In the genomic region with DNA sequence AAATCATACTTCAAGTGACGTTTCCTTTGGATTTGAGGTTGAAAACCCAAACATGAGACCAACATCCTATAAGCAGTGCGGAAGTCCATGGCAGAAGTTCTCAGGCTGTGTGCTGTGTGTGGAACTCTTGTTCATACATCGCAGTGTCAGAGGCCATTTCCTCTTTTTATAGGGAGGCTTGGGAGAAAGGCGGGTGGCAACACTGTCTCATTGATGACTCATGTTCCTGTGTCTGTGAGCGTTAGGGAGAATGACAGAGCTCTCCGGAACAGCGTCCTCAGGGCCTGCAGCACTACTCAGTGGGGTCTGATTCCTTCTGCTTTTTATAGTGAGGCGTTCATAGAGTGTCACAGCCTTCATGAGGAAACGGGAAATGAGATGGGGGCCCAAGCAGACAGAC, we compare ENCODE assay signal across 9 cellular contexts.
A peak's percentile ranks its signal among the peaks of the same experiment; 100 is the strongest.
DNase-seq lines count a peak whose midpoint lies in the region; ATAC-seq and TF ChIP-seq lines count a peak whose summit lies in the region.
"Had no signal": no experiment of that assay in that cellular context is flagged by ENCODE, and none has a peak within 500 bp of the region (broad histone marks: within the 10 kb centered on the region; RNA-seq: fewer than 3 reads in every experiment).

No MANE protein-coding gene starts in this region.

- no peak overlapping the region for H3K27ac Mint-ChIP-seq in CD8-positive, alpha-beta T cell

- H3K4me3 ChIP-seq in fibroblast of villous mesenchyme (ENCODE audit: low read depth, low read length) = no peak overlapping the region
- H3K4me3 ChIP-seq in CD8-positive, alpha-beta T cell (ENCODE audit: low read depth, low read length) = no peak overlapping the region
- H3K4me3 ChIP-seq: SJCRH30 had no signal

- intact Hi-C loops in CD8-positive, alpha-beta T cell (cut with DNase I, micrococcal nuclease) = no loop called here

- no peaks in the 10 kb centered on the region for H3K36me3 ChIP-seq in CD8-positive, alpha-beta T cell (ENCODE audit: insufficient read depth, low read length)
- H3K36me3 ChIP-seq: SJCRH30 had no signal

- H3K27me3 ChIP-seq in CD8-positive, alpha-beta T cell (ENCODE audit: insufficient read depth, low read length) = no peaks in the 10 kb centered on the region
- H3K27me3 ChIP-seq: SJCRH30 had no signal

- in situ Hi-C loops in SK-MEL-5 (cut with HindIII; ENCODE audit: low pct_unique_long_range_greater_than_20kb, low sequenced_read_pairs) = no loop called here

- CTCF ChIA-PET in CD8-positive, alpha-beta T cell (lab: Charles Lee) = no interaction called here

- TF ChIP-seq CTCF in fibroblast of villous mesenchyme (IDR thresholded peaks at IDR 0.05; ENCODE audit: insufficient read depth, low read depth, low read length) = no peak
- no peak for TF ChIP-seq CTCF in CD8-positive, alpha-beta T cell (IDR thresholded peaks at IDR 0.05)

- H3K4me1 ChIP-seq in CD8-positive, alpha-beta T cell (ENCODE audit: insufficient read depth, low read length) = no peaks in the 10 kb centered on the region
- H3K4me1 ChIP-seq: SJCRH30 had no signal

- ATAC-seq in HG02759 (IDR thresholded peaks at IDR 0.05; ENCODE audit: unreplicated experiment) = peak; percentile 87
- no peak for ATAC-seq in CD8-positive, alpha-beta T cell

- POLR2A ChIA-PET in CD8-positive, alpha-beta T cell (lab: Charles Lee) = no interaction called here

- DNase-seq in ELR (ENCODE audit: low read depth) (peak; percentile 100), SK-MEL-5 (ENCODE audit: low read depth, low spot score) (peak; percentile 99), fibroblast of villous mesenchyme (ENCODE audit: low read depth) (peak; percentile 96), nucleus accumbens (lab: John Stamatoyannopoulos, UW) (peak in 36 of 56 donors; percentile 2 to 60 (median 22)), NCI-H345 treated with DMSO at 0.1 percent for 48 hours (lab: John Stamatoyannopoulos, UW; ENCODE audit: unreplicated experiment) (no peak), retina (no peak)
- DNase-seq in CD8-positive, alpha-beta T cell = no peak

- no peaks in the 10 kb centered on the region for H3K36me3 Mint-ChIP-seq in CD8-positive, alpha-beta T cell

- no peak overlapping the region for H3K4me3 Mint-ChIP-seq in CD8-positive, alpha-beta T cell

- H3K9me3 ChIP-seq in CD8-positive, alpha-beta T cell (ENCODE audit: low read length) = no peaks in the 10 kb centered on the region
- H3K9me3 ChIP-seq: SJCRH30 had no signal

- peaks cover 2% of the 10 kb centered on the region for H3K9me3 Mint-ChIP-seq in CD8-positive, alpha-beta T cell

- no peak overlapping the region for H3K27ac ChIP-seq in CD8-positive, alpha-beta T cell (ENCODE audit: low read depth, low read length)
- H3K27ac ChIP-seq: SJCRH30 had no signal

- peaks cover 2% of the 10 kb centered on the region for H3K27me3 Mint-ChIP-seq in CD8-positive, alpha-beta T cell (ENCODE audit: low read depth)

- no peaks in the 10 kb centered on the region for H3K4me1 Mint-ChIP-seq in CD8-positive, alpha-beta T cell (ENCODE audit: low read depth)

Comparison
In these comparisons a context has a peak if more than half of its experiments do, and no peak if none do; other contexts are left out.
1. DNase-seq: peak in ELR (single experiment), SK-MEL-5 (single experiment), fibroblast of villous mesenchyme (single experiment) and nucleus accumbens (36 of 56); none in NCI-H345 treated with DMSO at 0.1 percent for 48 hours (single experiment), retina (single experiment) and CD8-positive, alpha-beta T cell (0 of 7).